32 cellular contexts compared by ENCODE assay signal in the genomic region with DNA sequence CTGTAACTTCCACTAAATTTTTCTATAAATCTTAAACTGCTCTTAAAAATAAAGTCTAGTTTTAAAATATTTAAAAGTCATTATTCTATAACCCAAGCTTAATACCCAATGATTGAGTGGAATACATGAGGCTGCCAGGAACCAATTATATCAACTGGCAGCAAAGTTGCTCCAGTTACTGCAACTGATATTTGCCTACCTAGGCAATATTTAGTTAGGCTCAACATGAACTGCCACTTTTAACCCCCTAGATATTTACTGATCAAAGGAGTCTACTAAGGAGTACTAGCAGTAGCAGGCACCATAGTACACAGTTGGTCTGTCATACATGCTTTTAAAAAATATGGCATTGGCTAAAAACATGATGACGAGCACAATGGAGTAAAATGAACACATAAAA. TPM values are rescaled to one million over a fixed set of nuclear protein-coding genes. Genes with fewer than 3 reads are reported as not detected.
"Had no signal": no experiment of that assay in that cellular context is flagged by ENCODE, and none has a peak within 500 bp of the region (broad histone marks: within the 10 kb centered on the region; RNA-seq: fewer than 3 reads in every experiment).

No MANE protein-coding gene starts in this region.

- H3K27ac ChIP-seq: adrenal gland, ascending aorta, body of pancreas, brain microvascular endothelial cell, breast epithelium, cardiac muscle cell had no signal

- H3K4me3 ChIP-seq: adrenal gland, ascending aorta, body of pancreas, breast epithelium, cardiac muscle cell had no signal

- H3K9me3 ChIP-seq: adrenal gland, body of pancreas had no signal

- H3K27me3 ChIP-seq: ascending aorta, body of pancreas, brain microvascular endothelial cell, cardiac muscle cell had no signal

- H3K4me1 ChIP-seq: adrenal gland, ascending aorta, body of pancreas, breast epithelium had no signal

- ATAC-seq: activated naive CD4-positive, alpha-beta T cell treated with anti-CD3 and anti-CD28 coated beads, Interleukin-2, amount 50 U/mL, for 72 hours; activated naive CD8-positive, alpha-beta T cell treated with anti-CD3 and anti-CD28 coated beads, Interleukin-2, amount 50 U/mL, for 24 hours; activated T-cell treated with anti-CD3 and anti-CD28 coated beads, Interleukin-2, amount 50 U/mL, for 4 hours; activated T-cell treated with anti-CD3 and anti-CD28 coated beads, Interleukin-2, amount 50 U/mL, for 72 hours; activated T-helper 17 cell treated with anti-CD3 and anti-CD28 coated beads, Interleukin-2, amount 50 U/mL, for 72 hours; body of pancreas had no signal

- H3K36me3 ChIP-seq: adrenal gland, ascending aorta, brain microvascular endothelial cell, breast epithelium, cardiac muscle cell had no signal

- DNase-seq: activated effector memory CD4-positive, alpha-beta T cell treated with anti-CD3 and anti-CD28 coated beads, Interleukin-2, amount 50 U/mL, for 16 hours; activated effector memory CD4-positive, alpha-beta T cell treated with Interleukin-2 at 50 U/mL for 16 hours; activated gamma-delta T cell; activated naive CD4-positive, alpha-beta T cell; activated naive CD4-positive, alpha-beta T cell treated with anti-CD3 and anti-CD28 coated beads for 36 hours; activated naive CD4-positive, alpha-beta T cell treated with anti-CD3 and anti-CD28 coated beads, Interleukin-2, amount 10 ng/mL, durations not matched to agents 7 days and 5 days; activated naive CD4-positive, alpha-beta T cell treated with anti-CD3 and anti-CD28 coated beads, Interleukin-2, amount 50 U/mL, for 16 hours; activated naive CD4-positive, alpha-beta T cell treated with Interleukin-2 at 50 U/mL for 16 hours; activated naive CD8-positive, alpha-beta T cell treated with anti-CD3 and anti-CD28 coated beads for 36 hours; activated naive CD8-positive, alpha-beta T cell treated with anti-CD3 and anti-CD28 coated beads, Interleukin-2, amount 10 ng/mL, durations not matched to agents 7 days and 5 days; activated naive CD8-positive, alpha-beta T cell treated with anti-CD3 and anti-CD28 coated beads, Interleukin-2, amount 50 U/mL, for 24 hours; activated T-cell treated with anti-CD3 and anti-CD28 coated beads, Interleukin-2, amount 50 U/mL, for 1 hour; activated T-cell treated with anti-CD3 and anti-CD28 coated beads, Interleukin-2, amount 50 U/mL, for 24 hours; activated T-cell treated with anti-CD3 and anti-CD28 coated beads, Interleukin-2, amount 50 U/mL, for 4 hours; activated T-cell treated with anti-CD3 and anti-CD28 coated beads, Interleukin-2, amount 50 U/mL, for 48 hours; activated T-cell treated with anti-CD3 and anti-CD28 coated beads, Interleukin-2, amount 50 U/mL, for 72 hours; adrenal gland; amniotic stem cell; amygdala; anterior cingulate cortex; aorta; body of pancreas; brain microvascular endothelial cell; caudate nucleus; central memory CD4-positive, alpha-beta T cell; cerebellar nuclear complex had no signal

- FAIRE-seq: bronchial epithelial cell had no signal

RNA-seq across cellular contexts. Expression of a gene that starts 29.9 kb away (rescaled TPM):
- total RNA-seq: ascending aorta had no signal
